In the genomic region with DNA sequence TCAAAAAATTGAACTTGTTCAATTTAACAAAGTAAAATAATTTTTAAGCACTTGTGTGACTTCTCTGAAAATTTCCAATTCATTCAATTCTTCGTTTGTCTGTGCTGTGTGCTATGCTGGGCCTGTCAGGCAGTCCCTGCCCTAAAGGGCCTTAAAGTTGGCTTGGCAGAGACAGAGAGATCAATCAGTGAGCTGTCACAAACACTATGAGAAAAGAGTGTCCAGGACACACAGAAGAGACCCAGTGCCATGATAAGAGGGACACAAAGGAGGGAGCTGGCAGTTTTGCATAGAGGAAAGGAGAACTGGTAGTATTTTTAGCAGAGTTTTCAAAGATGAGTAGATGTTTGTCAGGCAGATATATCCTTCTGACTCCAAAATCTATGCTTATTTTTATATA, we compare ENCODE assay signal across 2 cellular contexts.
TF ChIP-seq lines count a peak whose summit lies in the region.

No MANE protein-coding gene starts in this region.

TF ChIP-seq in SK-N-SH treated with all-trans-retinoic acid at 6 μM for 48 hours, 23 proteins besides CTCF, POLR2A, EP300 and RAD21 (continued from another document):
- TF ChIP-seq, protein P1, sequence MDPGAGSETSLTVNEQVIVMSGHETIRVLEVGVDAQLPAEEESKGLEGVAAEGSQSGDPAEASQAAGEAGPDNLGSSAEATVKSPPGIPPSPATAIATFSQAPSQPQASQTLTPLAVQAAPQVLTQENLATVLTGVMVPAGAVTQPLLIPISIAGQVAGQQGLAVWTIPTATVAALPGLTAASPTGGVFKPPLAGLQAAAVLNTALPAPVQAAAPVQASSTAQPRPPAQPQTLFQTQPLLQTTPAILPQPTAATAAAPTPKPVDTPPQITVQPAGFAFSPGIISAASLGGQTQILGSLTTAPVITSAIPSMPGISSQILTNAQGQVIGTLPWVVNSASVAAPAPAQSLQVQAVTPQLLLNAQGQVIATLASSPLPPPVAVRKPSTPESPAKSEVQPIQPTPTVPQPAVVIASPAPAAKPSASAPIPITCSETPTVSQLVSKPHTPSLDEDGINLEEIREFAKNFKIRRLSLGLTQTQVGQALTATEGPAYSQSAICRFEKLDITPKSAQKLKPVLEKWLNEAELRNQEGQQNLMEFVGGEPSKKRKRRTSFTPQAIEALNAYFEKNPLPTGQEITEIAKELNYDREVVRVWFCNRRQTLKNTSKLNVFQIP (CRISPR knock-in tag; IDR thresholded peaks at IDR 0.05; ENCODE audit: borderline replicate concordance, low read depth) = no peak
- no peak for TF ChIP-seq ZNF8 (CRISPR knock-in tag; IDR thresholded peaks at IDR 0.05)
- TF ChIP-seq CSDC2 (CRISPR knock-in tag; IDR thresholded peaks at IDR 0.05) = no peak
- TF ChIP-seq, protein P2, sequence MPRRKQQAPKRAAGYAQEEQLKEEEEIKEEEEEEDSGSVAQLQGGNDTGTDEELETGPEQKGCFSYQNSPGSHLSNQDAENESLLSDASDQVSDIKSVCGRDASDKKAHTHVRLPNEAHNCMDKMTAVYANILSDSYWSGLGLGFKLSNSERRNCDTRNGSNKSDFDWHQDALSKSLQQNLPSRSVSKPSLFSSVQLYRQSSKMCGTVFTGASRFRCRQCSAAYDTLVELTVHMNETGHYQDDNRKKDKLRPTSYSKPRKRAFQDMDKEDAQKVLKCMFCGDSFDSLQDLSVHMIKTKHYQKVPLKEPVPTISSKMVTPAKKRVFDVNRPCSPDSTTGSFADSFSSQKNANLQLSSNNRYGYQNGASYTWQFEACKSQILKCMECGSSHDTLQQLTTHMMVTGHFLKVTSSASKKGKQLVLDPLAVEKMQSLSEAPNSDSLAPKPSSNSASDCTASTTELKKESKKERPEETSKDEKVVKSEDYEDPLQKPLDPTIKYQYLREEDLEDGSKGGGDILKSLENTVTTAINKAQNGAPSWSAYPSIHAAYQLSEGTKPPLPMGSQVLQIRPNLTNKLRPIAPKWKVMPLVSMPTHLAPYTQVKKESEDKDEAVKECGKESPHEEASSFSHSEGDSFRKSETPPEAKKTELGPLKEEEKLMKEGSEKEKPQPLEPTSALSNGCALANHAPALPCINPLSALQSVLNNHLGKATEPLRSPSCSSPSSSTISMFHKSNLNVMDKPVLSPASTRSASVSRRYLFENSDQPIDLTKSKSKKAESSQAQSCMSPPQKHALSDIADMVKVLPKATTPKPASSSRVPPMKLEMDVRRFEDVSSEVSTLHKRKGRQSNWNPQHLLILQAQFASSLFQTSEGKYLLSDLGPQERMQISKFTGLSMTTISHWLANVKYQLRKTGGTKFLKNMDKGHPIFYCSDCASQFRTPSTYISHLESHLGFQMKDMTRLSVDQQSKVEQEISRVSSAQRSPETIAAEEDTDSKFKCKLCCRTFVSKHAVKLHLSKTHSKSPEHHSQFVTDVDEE (CRISPR knock-in tag; IDR thresholded peaks at IDR 0.05) = no peak
- TF ChIP-seq ZC3H10 (CRISPR knock-in tag; IDR thresholded peaks at IDR 0.05) = no peak
- no peak for TF ChIP-seq ZFP3 (CRISPR knock-in tag; IDR thresholded peaks at IDR 0.05)
- no peak for TF ChIP-seq ISL1 (CRISPR knock-in tag; IDR thresholded peaks at IDR 0.05)
- TF ChIP-seq ZNF565 (CRISPR knock-in tag; conservative IDR thresholded peaks at IDR 0.05; ENCODE audit: low read depth) = no peak
- no peak for TF ChIP-seq OSR1 (CRISPR knock-in tag; IDR thresholded peaks at IDR 0.05)
- TF ChIP-seq TOX (CRISPR knock-in tag; IDR thresholded peaks at IDR 0.05; ENCODE audit: borderline replicate concordance) = no peak
- TF ChIP-seq RARB (CRISPR knock-in tag; IDR thresholded peaks at IDR 0.05) = no peak
- TF ChIP-seq, protein P3, sequence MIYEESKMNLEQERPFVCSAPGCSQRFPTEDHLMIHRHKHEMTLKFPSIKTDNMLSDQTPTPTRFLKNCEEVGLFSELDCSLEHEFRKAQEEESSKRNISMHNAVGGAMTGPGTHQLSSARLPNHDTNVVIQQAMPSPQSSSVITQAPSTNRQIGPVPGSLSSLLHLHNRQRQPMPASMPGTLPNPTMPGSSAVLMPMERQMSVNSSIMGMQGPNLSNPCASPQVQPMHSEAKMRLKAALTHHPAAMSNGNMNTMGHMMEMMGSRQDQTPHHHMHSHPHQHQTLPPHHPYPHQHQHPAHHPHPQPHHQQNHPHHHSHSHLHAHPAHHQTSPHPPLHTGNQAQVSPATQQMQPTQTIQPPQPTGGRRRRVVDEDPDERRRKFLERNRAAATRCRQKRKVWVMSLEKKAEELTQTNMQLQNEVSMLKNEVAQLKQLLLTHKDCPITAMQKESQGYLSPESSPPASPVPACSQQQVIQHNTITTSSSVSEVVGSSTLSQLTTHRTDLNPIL (CRISPR knock-in tag; IDR thresholded peaks at IDR 0.05; ENCODE audit: low read depth) = no peak
- TF ChIP-seq BACH2 (CRISPR knock-in tag; IDR thresholded peaks at IDR 0.05; ENCODE audit: borderline replicate concordance) = no peak
- TF ChIP-seq ZNF70 (CRISPR knock-in tag; IDR thresholded peaks at IDR 0.05) = no peak
- TF ChIP-seq TCF4 (CRISPR knock-in tag; IDR thresholded peaks at IDR 0.05; ENCODE audit: borderline replicate concordance) = no peak
- no peak for TF ChIP-seq GLIS3 (CRISPR knock-in tag; IDR thresholded peaks at IDR 0.05)
- TF ChIP-seq, protein P4, sequence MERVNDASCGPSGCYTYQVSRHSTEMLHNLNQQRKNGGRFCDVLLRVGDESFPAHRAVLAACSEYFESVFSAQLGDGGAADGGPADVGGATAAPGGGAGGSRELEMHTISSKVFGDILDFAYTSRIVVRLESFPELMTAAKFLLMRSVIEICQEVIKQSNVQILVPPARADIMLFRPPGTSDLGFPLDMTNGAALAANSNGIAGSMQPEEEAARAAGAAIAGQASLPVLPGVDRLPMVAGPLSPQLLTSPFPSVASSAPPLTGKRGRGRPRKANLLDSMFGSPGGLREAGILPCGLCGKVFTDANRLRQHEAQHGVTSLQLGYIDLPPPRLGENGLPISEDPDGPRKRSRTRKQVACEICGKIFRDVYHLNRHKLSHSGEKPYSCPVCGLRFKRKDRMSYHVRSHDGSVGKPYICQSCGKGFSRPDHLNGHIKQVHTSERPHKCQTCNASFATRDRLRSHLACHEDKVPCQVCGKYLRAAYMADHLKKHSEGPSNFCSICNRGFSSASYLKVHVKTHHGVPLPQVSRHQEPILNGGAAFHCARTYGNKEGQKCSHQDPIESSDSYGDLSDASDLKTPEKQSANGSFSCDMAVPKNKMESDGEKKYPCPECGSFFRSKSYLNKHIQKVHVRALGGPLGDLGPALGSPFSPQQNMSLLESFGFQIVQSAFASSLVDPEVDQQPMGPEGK (CRISPR knock-in tag; IDR thresholded peaks at IDR 0.05; ENCODE audit: borderline replicate concordance) = no peak
- no peak for TF ChIP-seq ZFP30 (CRISPR knock-in tag; IDR thresholded peaks at IDR 0.05)
- TF ChIP-seq ESRRG (CRISPR knock-in tag; IDR thresholded peaks at IDR 0.05) = no peak

TF ChIP-seq in GM23338, 12 proteins besides CTCF, POLR2A, EP300 and RAD21 (continued from another document):
- TF ChIP-seq, protein P5, sequence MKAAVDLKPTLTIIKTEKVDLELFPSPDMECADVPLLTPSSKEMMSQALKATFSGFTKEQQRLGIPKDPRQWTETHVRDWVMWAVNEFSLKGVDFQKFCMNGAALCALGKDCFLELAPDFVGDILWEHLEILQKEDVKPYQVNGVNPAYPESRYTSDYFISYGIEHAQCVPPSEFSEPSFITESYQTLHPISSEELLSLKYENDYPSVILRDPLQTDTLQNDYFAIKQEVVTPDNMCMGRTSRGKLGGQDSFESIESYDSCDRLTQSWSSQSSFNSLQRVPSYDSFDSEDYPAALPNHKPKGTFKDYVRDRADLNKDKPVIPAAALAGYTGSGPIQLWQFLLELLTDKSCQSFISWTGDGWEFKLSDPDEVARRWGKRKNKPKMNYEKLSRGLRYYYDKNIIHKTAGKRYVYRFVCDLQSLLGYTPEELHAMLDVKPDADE (IDR thresholded peaks at IDR 0.05) = no peak
- TF ChIP-seq JUNB (IDR thresholded peaks at IDR 0.05; ENCODE audit: unreplicated experiment) = no peak
